7 cellular contexts compared by ENCODE assay signal in genomic region chr5:157106668-157107461, GRCh38. TPM values are rescaled to one million over a fixed set of nuclear protein-coding genes. Genes with fewer than 3 reads are reported as not detected.
DNase-seq lines count a peak whose midpoint lies in the region; ATAC-seq and TF ChIP-seq lines count a peak whose summit lies in the region.

No MANE protein-coding gene starts in this region.

- CTCF ChIA-PET in PC-3 (lab: Charles Lee): no interaction called here

- H3F3A ChIP-seq in PC-3 (ENCODE audit: low read length, unreplicated experiment): no peaks in the 10 kb centered on the region

- H3K27me3 ChIP-seq in PC-3 (ENCODE audit: low read length): peaks cover 31% of the 10 kb centered on the region
- H3K27me3 ChIP-seq in esophagus muscularis mucosa: no peaks in the 10 kb centered on the region

- H3K4me3 ChIP-seq in PC-3 (ENCODE audit: low read length) (no peak overlapping the region), esophagus muscularis mucosa (no peak overlapping the region)

- BruUV-seq in PC-3 (replicated peaks; lab: Mats Ljungman, UMichigan): no TSS peak

- POLR2A ChIA-PET in PC-3 (lab: Charles Lee; ENCODE audit: unreplicated experiment): no interaction called here

- no peaks in the 10 kb centered on the region for H3K4me1 ChIP-seq in PC-3 (ENCODE audit: insufficient read depth, low read length)
- no peaks in the 10 kb centered on the region for H3K4me1 ChIP-seq in esophagus muscularis mucosa

- H3K79me2 ChIP-seq in PC-3 (ENCODE audit: low read length): no peaks in the 10 kb centered on the region

- no peak for TF ChIP-seq POLR2A in esophagus muscularis mucosa (IDR thresholded peaks at IDR 0.05; ENCODE audit: low read depth)

- H2AFZ ChIP-seq in PC-3 (ENCODE audit: low read length): no peak overlapping the region

- H3K4me2 ChIP-seq in PC-3 (ENCODE audit: low read length): no peak overlapping the region

- no peaks in the 10 kb centered on the region for H3K36me3 ChIP-seq in PC-3 (ENCODE audit: low read depth, low read length)
- no peaks in the 10 kb centered on the region for H3K36me3 ChIP-seq in esophagus muscularis mucosa

- no peak overlapping the region for H3K9ac ChIP-seq in PC-3 (ENCODE audit: low read length)

- H3K27ac ChIP-seq in PC-3 (ENCODE audit: low read length) (no peak overlapping the region), esophagus muscularis mucosa (replicated peaks in 1 of 4) (peak overlapping the region in 3 of 4 donors; percentile 31 to 53 (median 45))

- H3K9me3 ChIP-seq in PC-3 (ENCODE audit: low read length) (no peaks in the 10 kb centered on the region), esophagus muscularis mucosa (no peaks in the 10 kb centered on the region)

- 73% methylated on average over 13 of the region's 14 CpGs for WGBS in esophagus muscularis mucosa

- ATAC-seq in PC-3: 0 out of 2 replicates have a peak, but pooled peaks have one; percentile 46
- ATAC-seq in GM18867 (IDR thresholded peaks at IDR 0.05; ENCODE audit: unreplicated experiment): no peak

- intact Hi-C loops in PC-3 (cut with micrococcal nuclease): no loop called here
- intact Hi-C loops in esophagus muscularis mucosa (cut with DNase I): no loop called here

- DNase-seq in GM20000 (ENCODE audit: low spot score) (peak; percentile 35), PC-3 (no peak), esophagus muscularis mucosa (ENCODE audit: extremely low spot score) (no peak), occipital lobe (lab: John Stamatoyannopoulos, UW) (no peak), NCI-H1930 (lab: John Stamatoyannopoulos, UW) (no peak)
- DNase-seq in stimulated activated CD4-positive, alpha-beta T cell treated with anti-CD3 and anti-CD28 coated beads, Interleukin-4, amount 100 ng/mL, for 24 hours: peak; percentile 18

- H3K9me2 ChIP-seq in PC-3 (replicated peaks; ENCODE audit: low read length): no peaks in the 10 kb centered on the region

- no peak for TF ChIP-seq EP300 in esophagus muscularis mucosa (IDR thresholded peaks at IDR 0.05)

- no peaks in the 10 kb centered on the region for H4K20me1 ChIP-seq in PC-3 (ENCODE audit: low read length)

- TF ChIP-seq CTCF in GM20000 (IDR thresholded peaks at IDR 0.05; ENCODE audit: extremely low read depth, missing control alignments): no peak
- no peak for TF ChIP-seq CTCF in PC-3 (conservative IDR thresholded peaks at IDR 0.05; ENCODE audit: low read depth, low read length)
- TF ChIP-seq CTCF in esophagus muscularis mucosa (IDR thresholded peaks at IDR 0.05): no peak

RNA-seq across cellular contexts. Expression of gene HAVCR2, which starts 2.0 kb away (rescaled TPM):
- total RNA-seq in PC-3 (2014; rRNA removed) (0.04 TPM in 1 of 2 replicates, not detected in the other), esophagus muscularis mucosa (10 to 100 TPM in 1 of 4 donors, 1 to 10 TPM in 3; 4.1 to 12.8 (median 5.8) TPM), occipital lobe (7.0 TPM)

RNA-seq across cellular contexts. Expression of gene MED7, which starts 35.8 kb away (rescaled TPM):
- 10.6 and 14.8 TPM in 2 replicates for total RNA-seq in PC-3 (2014; rRNA removed)
- total RNA-seq in esophagus muscularis mucosa: 10 to 100 TPM in 3 of 4 donors, 1 to 10 TPM in 1; 8.4 to 12.5 (median 10.4) TPM
- 36.3 TPM for total RNA-seq in occipital lobe

RNA-seq across cellular contexts. Expression of gene HAVCR1, which starts 47.9 kb away (rescaled TPM):
- total RNA-seq in PC-3 (2014; rRNA removed) (not detected in 2 replicates), esophagus muscularis mucosa (under 1 TPM in 1 of 4 donors, not detected in 3; 0.17 TPM), occipital lobe (0.31 TPM)

RNA-seq across cellular contexts. Expression of gene GARIN3, which starts 59.2 kb away (rescaled TPM):
- total RNA-seq in PC-3 (2014; rRNA removed) (not detected in 2 replicates), esophagus muscularis mucosa (not detected), occipital lobe (not detected)

Comparison
In these comparisons a context has a peak if more than half of its experiments do, and no peak if none do; other contexts are left out.
1. DNase-seq: peak in GM20000 (single experiment) and stimulated activated CD4-positive, alpha-beta T cell treated with anti-CD3 and anti-CD28 coated beads, Interleukin-4, amount 100 ng/mL, for 24 hours (single experiment); none in PC-3 (single experiment), esophagus muscularis mucosa (single experiment), occipital lobe (single experiment) and NCI-H1930 (0 of 2).